In the genomic region with DNA sequence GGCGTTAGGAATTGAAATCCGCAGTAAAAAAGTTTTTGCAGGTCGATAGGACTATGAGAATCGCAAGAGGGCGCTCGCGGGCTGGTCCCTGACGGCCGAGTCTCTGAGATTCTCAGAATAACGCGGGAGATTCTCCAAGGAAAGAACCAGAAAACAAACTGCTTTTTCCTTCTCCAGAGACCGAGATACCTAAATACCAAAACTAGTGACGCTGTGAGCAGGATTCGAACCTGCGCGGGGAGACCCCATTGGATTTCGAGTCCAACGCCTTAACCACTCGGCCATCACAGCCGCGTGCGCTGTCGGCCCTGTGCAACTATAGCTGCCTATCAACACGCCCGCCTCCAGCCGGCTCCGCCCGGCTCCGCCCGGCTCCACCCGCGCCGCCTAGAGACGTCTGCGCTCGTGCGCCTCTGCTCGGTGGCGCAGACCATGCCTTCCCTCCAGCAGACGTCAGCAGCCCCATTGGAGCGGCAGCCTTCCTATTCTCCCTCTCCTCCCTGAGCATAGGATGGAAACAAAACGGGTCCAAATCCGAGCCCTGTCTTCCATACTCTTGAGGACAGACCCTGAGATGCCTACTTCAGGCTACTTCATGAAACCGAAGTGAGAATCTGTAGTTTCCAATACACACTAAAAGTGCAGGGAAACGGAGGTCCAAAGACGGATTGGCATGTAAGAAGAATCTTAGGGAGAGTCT, we compare ENCODE assay signal across 8 cellular contexts. TPM values are rescaled to one million over a fixed set of nuclear protein-coding genes. Genes with fewer than 3 reads are reported as not detected.
DNase-seq lines count a peak whose midpoint lies in the region; ATAC-seq, FAIRE-seq and TF ChIP-seq lines count a peak whose summit lies in the region.

No MANE protein-coding gene starts in this region.

- in situ Hi-C loops in GM18951 (cut with MboI; ENCODE audit: low sequenced_read_pairs, unreplicated experiment) = no loop called here

- H3K9me1 ChIP-seq in keratinocyte (ENCODE audit: control insufficient read depth, extremely low read depth, insufficient read depth, low read length) = no peaks in the 10 kb centered on the region

- peak overlapping the region; percentile 34 for H3K4me3 ChIP-seq in AG09309 (ENCODE audit: control insufficient read depth, low read depth, low read length)
- peak overlapping the region; percentile 12 to 76 (median 67) for H3K4me3 ChIP-seq in keratinocyte (ENCODE audit: control insufficient read depth in 2 of 3, extremely low read depth in 1 of 3, insufficient read depth in 2 of 3, low read depth in 1 of 3, low read length in 3 of 3)

- H2AFZ ChIP-seq in keratinocyte (ENCODE audit: control insufficient read depth, low read length) = peak overlapping the region; percentile 83

- peaks cover 26 to 34% of the 10 kb centered on the region in 2 experiments for H3K36me3 ChIP-seq in keratinocyte (ENCODE audit: control insufficient read depth in 2 of 2, extremely low read depth in 1 of 2, insufficient read depth in 2 of 2, low read length in 2 of 2)

- peak; percentile 83 for FAIRE-seq in keratinocyte (lab: Jason Lieb, UNC)

- DNase-seq in AG09309 (ENCODE audit: low read depth) = peak; percentile 95
- peak; percentile 94 for DNase-seq in NCI-H226
- DNase-seq in activated CD4-positive, CD25-positive, alpha-beta regulatory T cell (lab: John Stamatoyannopoulos, UW) = peak; percentile 93 to 95 (median 94)
- peak; percentile 98 for DNase-seq in cerebellar cortex (ENCODE audit: low spot score)
- DNase-seq in keratinocyte (ENCODE audit: low read depth, low spot score) = no peak
- peak; percentile 94 to 99 (median 99) for DNase-seq in stimulated activated CD4-positive, alpha-beta T cell treated with anti-CD3 and anti-CD28 coated beads, Interleukin-12 subunit alpha, Interleukin-12 subunit beta, amount 100 ng/mL, for 48 hours (ENCODE audit: low read depth in 2 of 3, low spot score in 1 of 3)

- dilution Hi-C loops in keratinocyte (cut with MboI; ENCODE audit: extremely low pct_ligation_motif_present, low sequenced_read_pairs) = no loop called here

- TF ChIP-seq CTCF in AG09309 (IDR thresholded peaks at IDR 0.05; ENCODE audit: control insufficient read depth, insufficient read depth, low read depth, low read length, missing control alignments) (peak; percentile 89), keratinocyte (optimal IDR thresholded peaks at IDR 0.05 in 1 of 3, IDR thresholded peaks at IDR 0.05 in 1 of 3, conservative IDR thresholded peaks at IDR 0.05 in 1 of 3; ENCODE audit: extremely low read depth in 1 of 3, insufficient read depth in 2 of 3, low read length in 3 of 3) (peak; percentile 66 to 88 (median 83))

- H4K20me1 ChIP-seq in keratinocyte (ENCODE audit: control insufficient read depth, extremely low read depth, insufficient read depth, low read length) = peaks cover 5% of the 10 kb centered on the region

- H3K9me3 ChIP-seq in keratinocyte (ENCODE audit: control insufficient read depth, low read depth, low read length) = no peaks in the 10 kb centered on the region

- TF ChIP-seq POLR2A in GM18951 (IDR thresholded peaks at IDR 0.05; ENCODE audit: extremely low read depth, insufficient read depth, insufficient read length) = peak; percentile 51

- H3K4me2 ChIP-seq in keratinocyte (ENCODE audit: control insufficient read depth, extremely low read depth, insufficient read depth, low read depth, low read length) = peak overlapping the region; percentile 99

- peak overlapping the region; percentile 88 for H3K27ac ChIP-seq in keratinocyte (ENCODE audit: control insufficient read depth, insufficient read depth, low read length)

- no peaks in the 10 kb centered on the region for H3K79me2 ChIP-seq in keratinocyte (ENCODE audit: control insufficient read depth, insufficient read depth, low read length)

- peak overlapping the region; percentile 78 for H3K9ac ChIP-seq in keratinocyte (ENCODE audit: control insufficient read depth, extremely low read depth, insufficient read depth, low read length)

- ATAC-seq in HG03175 (IDR thresholded peaks at IDR 0.05; ENCODE audit: unreplicated experiment) = peak; percentile 87

- peaks cover 23% of the 10 kb centered on the region for H3K4me1 ChIP-seq in keratinocyte (ENCODE audit: control insufficient read depth, extremely low read depth, insufficient read depth, low read length)

- H3K27me3 ChIP-seq in keratinocyte (ENCODE audit: control insufficient read depth, extremely low read depth, insufficient read depth, low read length) = no peaks in the 10 kb centered on the region

RNA-seq across cellular contexts. Expression of gene PER1, which starts 13.4 kb away (rescaled TPM):
- 14.4 to 15.2 TPM (median 15.1 TPM) in 3 replicates for polyA plus RNA-seq in keratinocyte
- polyA plus RNA-seq in keratinocyte (2011; ENCODE audit: low read depth) = 112 TPM
- 6.8 and 12.7 TPM in 2 replicates for polyA plus RNA-seq in keratinocyte (2011; cell fraction: cytosol; rRNA removed)
- 50.1 and 90.1 TPM in 2 replicates for polyA plus RNA-seq in keratinocyte (2011; cell fraction: nucleus; rRNA removed)
- 24.3 and 51.6 TPM in 2 replicates for polyA plus RNA-seq in keratinocyte (2012; ENCODE audit: low replicate concordance)
- polyA minus RNA-seq in keratinocyte = 29.9 to 138 TPM (median 46.3 TPM) in 3 replicates
- polyA minus RNA-seq in keratinocyte (2011; cell fraction: cytosol; rRNA and poly(A)+ RNA removed) = 38.8 TPM
- polyA minus RNA-seq in keratinocyte (2011; cell fraction: nucleus; rRNA and poly(A)+ RNA removed) = 61.0 and 101 TPM in 2 replicates

RNA-seq across cellular contexts. Expression of gene HES7, which starts 14.9 kb away (rescaled TPM):
- polyA plus RNA-seq in keratinocyte = 0.05 to 0.33 TPM (median 0.16 TPM) in 3 replicates
- 0.60 TPM for polyA plus RNA-seq in keratinocyte (2011; ENCODE audit: low read depth)
- 0.97 TPM in 1 of 2 replicates, not detected in the other for polyA plus RNA-seq in keratinocyte (2011; cell fraction: cytosol; rRNA removed)
- 0.42 and 1.5 TPM in 2 replicates for polyA plus RNA-seq in keratinocyte (2011; cell fraction: nucleus; rRNA removed)
- 0.81 and 1.1 TPM in 2 replicates for polyA plus RNA-seq in keratinocyte (2012; ENCODE audit: low replicate concordance)
- not detected in 3 replicates for polyA minus RNA-seq in keratinocyte
- 4.2 TPM for polyA minus RNA-seq in keratinocyte (2011; cell fraction: cytosol; rRNA and poly(A)+ RNA removed)
- 1.1 TPM in 1 of 2 replicates, not detected in the other for polyA minus RNA-seq in keratinocyte (2011; cell fraction: nucleus; rRNA and poly(A)+ RNA removed)

RNA-seq across cellular contexts. Expression of gene ALOXE3, which starts 20.5 kb away (rescaled TPM):
- polyA plus RNA-seq in keratinocyte = 2.0 to 4.6 TPM (median 2.7 TPM) in 3 replicates
- 19.2 TPM for polyA plus RNA-seq in keratinocyte (2011; ENCODE audit: low read depth)
- polyA plus RNA-seq in keratinocyte (2011; cell fraction: cytosol; rRNA removed) = 2.9 and 3.2 TPM in 2 replicates
- polyA plus RNA-seq in keratinocyte (2011; cell fraction: nucleus; rRNA removed) = 7.7 and 9.8 TPM in 2 replicates
- 4.2 and 50.4 TPM in 2 replicates for polyA plus RNA-seq in keratinocyte (2012; ENCODE audit: low replicate concordance)
- 2.1 to 5.5 TPM (median 2.3 TPM) in 3 replicates for polyA minus RNA-seq in keratinocyte
- polyA minus RNA-seq in keratinocyte (2011; cell fraction: cytosol; rRNA and poly(A)+ RNA removed) = 1.2 TPM
- polyA minus RNA-seq in keratinocyte (2011; cell fraction: nucleus; rRNA and poly(A)+ RNA removed) = 2.6 and 2.9 TPM in 2 replicates

RNA-seq across cellular contexts. Expression of gene VAMP2, which starts 23.9 kb away (rescaled TPM):
- polyA plus RNA-seq in keratinocyte = 8.1 to 10.4 TPM (median 9.8 TPM) in 3 replicates
- polyA plus RNA-seq in keratinocyte (2011; ENCODE audit: low read depth) = 4.8 TPM
- 18.2 and 18.5 TPM in 2 replicates for polyA plus RNA-seq in keratinocyte (2011; cell fraction: cytosol; rRNA removed)
- polyA plus RNA-seq in keratinocyte (2011; cell fraction: nucleus; rRNA removed) = 25.2 and 27.5 TPM in 2 replicates
- 17.1 and 41.4 TPM in 2 replicates for polyA plus RNA-seq in keratinocyte (2012; ENCODE audit: low replicate concordance)
- polyA minus RNA-seq in keratinocyte = 4.3 to 11.4 TPM (median 5.8 TPM) in 3 replicates
- 3.6 TPM for polyA minus RNA-seq in keratinocyte (2011; cell fraction: cytosol; rRNA and poly(A)+ RNA removed)
- 3.1 and 5.4 TPM in 2 replicates for polyA minus RNA-seq in keratinocyte (2011; cell fraction: nucleus; rRNA and poly(A)+ RNA removed)

RNA-seq across cellular contexts. Expression of gene TMEM107, which starts 37.4 kb away (rescaled TPM):
- polyA plus RNA-seq in keratinocyte = 16.2 to 21.8 TPM (median 19.0 TPM) in 3 replicates
- polyA plus RNA-seq in keratinocyte (2011; ENCODE audit: low read depth) = 10.0 TPM
- polyA plus RNA-seq in keratinocyte (2011; cell fraction: cytosol; rRNA removed) = 13.1 and 16.1 TPM in 2 replicates
- 19.6 and 21.1 TPM in 2 replicates for polyA plus RNA-seq in keratinocyte (2011; cell fraction: nucleus; rRNA removed)
- 13.7 and 19.3 TPM in 2 replicates for polyA plus RNA-seq in keratinocyte (2012; ENCODE audit: low replicate concordance)
- polyA minus RNA-seq in keratinocyte = 20.1 to 94.3 TPM (median 45.7 TPM) in 3 replicates
- 44.7 TPM for polyA minus RNA-seq in keratinocyte (2011; cell fraction: cytosol; rRNA and poly(A)+ RNA removed)
- 48.4 and 76.6 TPM in 2 replicates for polyA minus RNA-seq in keratinocyte (2011; cell fraction: nucleus; rRNA and poly(A)+ RNA removed)
